8 cellular contexts compared by ENCODE assay signal in genomic region chr22:46122511-46122971, GRCh38. TPM values are rescaled to one million over a fixed set of nuclear protein-coding genes. Genes with fewer than 3 reads are reported as not detected.
DNase-seq lines count a peak whose midpoint lies in the region; ATAC-seq and TF ChIP-seq lines count a peak whose summit lies in the region.

No MANE protein-coding gene starts in this region.

- no peak overlapping the region for H3K27ac Mint-ChIP-seq in activated CD8-positive, alpha-beta T cell treated with anti-CD3 and anti-CD28 coated beads, Interleukin-2, amount 10 ng/mL, durations not matched to agents 7 days and 5 days

- POLR2A ChIA-PET in activated CD8-positive, alpha-beta T cell treated with anti-CD3 and anti-CD28 coated beads, Interleukin-2, amount 10 ng/mL, durations not matched to agents 7 days and 5 days (lab: Charles Lee), result no interaction called here

- peaks cover 5% of the 10 kb centered on the region for H3K4me1 Mint-ChIP-seq in activated CD8-positive, alpha-beta T cell treated with anti-CD3 and anti-CD28 coated beads, Interleukin-2, amount 10 ng/mL, durations not matched to agents 7 days and 5 days (ENCODE audit: low read depth)

- no peaks in the 10 kb centered on the region for H3K9me3 Mint-ChIP-seq in activated CD8-positive, alpha-beta T cell treated with anti-CD3 and anti-CD28 coated beads, Interleukin-2, amount 10 ng/mL, durations not matched to agents 7 days and 5 days (ENCODE audit: insufficient read depth)

- H3K36me3 Mint-ChIP-seq in activated CD8-positive, alpha-beta T cell treated with anti-CD3 and anti-CD28 coated beads, Interleukin-2, amount 10 ng/mL, durations not matched to agents 7 days and 5 days (ENCODE audit: low read depth), result no peaks in the 10 kb centered on the region

- CTCF ChIA-PET in activated CD8-positive, alpha-beta T cell treated with anti-CD3 and anti-CD28 coated beads, Interleukin-2, amount 10 ng/mL, durations not matched to agents 7 days and 5 days (lab: Charles Lee), result interaction anchor here (0.6 to 3.5 kb wide), 21 partner anchors 10 to 421 kb away, joined by 3 to 21 read pairs (median 4); partner anchors contain the start of gene GTSE1

- ATAC-seq in activated CD8-positive, alpha-beta T cell treated with anti-CD3 and anti-CD28 coated beads, Interleukin-2, amount 10 ng/mL, durations not matched to agents 7 days and 5 days, result peak; percentile 82
- no peak for ATAC-seq in GM21717 (IDR thresholded peaks at IDR 0.05; ENCODE audit: unreplicated experiment)
- ATAC-seq in HG02642 (IDR thresholded peaks at IDR 0.05; ENCODE audit: poor library complexity, unreplicated experiment), result no peak

- DNase-seq in NCI-H2171 treated with DMSO at 0.1 percent for 48 hours (lab: John Stamatoyannopoulos, UW), result peak; percentile 39
- peak; percentile 77 for DNase-seq in activated CD8-positive, alpha-beta T cell treated with anti-CD3 and anti-CD28 coated beads, Interleukin-2, amount 10 ng/mL, durations not matched to agents 7 days and 5 days
- peak; percentile 60 for DNase-seq in effector CD8-positive, alpha-beta T cell (lab: John Stamatoyannopoulos, UW)
- DNase-seq in midbrain (lab: John Stamatoyannopoulos, UW), result peak; percentile 54
- DNase-seq in stimulated activated CD8-positive, alpha-beta memory T cell treated with anti-CD3 and anti-CD28 coated beads, Interleukin-4, amount 100 ng/mL, for 24 hours (ENCODE audit: low read depth), result peak; percentile 53

- no peaks in the 10 kb centered on the region for H3K27me3 Mint-ChIP-seq in activated CD8-positive, alpha-beta T cell treated with anti-CD3 and anti-CD28 coated beads, Interleukin-2, amount 10 ng/mL, durations not matched to agents 7 days and 5 days (ENCODE audit: low read depth)

- no peak overlapping the region for H3K4me3 Mint-ChIP-seq in activated CD8-positive, alpha-beta T cell treated with anti-CD3 and anti-CD28 coated beads, Interleukin-2, amount 10 ng/mL, durations not matched to agents 7 days and 5 days

- peak; percentile 89 for TF ChIP-seq CTCF in GM12874 (IDR thresholded peaks at IDR 0.05; ENCODE audit: insufficient read depth, low read depth, low read length)

RNA-seq across cellular contexts. Expression of gene PPARA, which starts 27.8 kb away (rescaled TPM):
- total RNA-seq in activated CD8-positive, alpha-beta T cell treated with anti-CD3 and anti-CD28 coated beads, Interleukin-2, amount 10 ng/mL, durations not matched to agents 7 days and 5 days, result 10 to 100 TPM; 17.9 to 18.1 TPM
